ENCODE assay signal across 25 cellular contexts in the genomic region with DNA sequence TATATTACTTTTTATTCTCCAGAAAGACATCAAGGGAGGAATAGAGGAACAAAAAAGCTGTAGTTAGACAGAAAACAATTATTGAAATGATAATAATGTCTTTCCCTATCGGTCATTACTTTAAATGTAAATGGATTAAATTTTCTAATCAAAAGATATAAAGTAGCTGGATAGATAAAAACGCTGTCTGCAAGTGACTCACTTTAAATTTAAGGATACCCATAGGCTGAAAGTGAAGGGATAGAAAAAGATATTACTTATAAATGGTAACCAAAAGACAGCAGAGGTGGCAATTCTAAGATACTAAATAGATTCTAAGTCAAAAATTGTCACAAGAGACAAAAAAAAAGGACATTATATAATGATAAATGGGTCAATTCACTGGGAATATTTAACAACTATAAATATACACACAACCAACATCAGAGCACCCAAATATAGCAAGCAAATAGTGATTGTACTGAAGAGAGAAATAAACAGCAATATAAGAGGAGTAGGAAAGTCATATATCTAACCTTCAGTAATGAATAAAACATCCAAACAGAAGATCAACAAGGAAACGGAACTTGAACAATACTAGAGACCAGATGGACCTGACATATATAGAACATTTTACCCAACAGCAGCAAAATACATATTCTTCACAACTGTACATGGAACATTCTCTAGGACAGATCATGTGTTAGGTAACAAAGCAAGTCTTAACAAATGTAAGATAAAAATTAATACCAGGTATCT.
"Had no signal": no experiment of that assay in that cellular context is flagged by ENCODE, and none has a peak within 500 bp of the region (broad histone marks: within the 10 kb centered on the region; RNA-seq: fewer than 3 reads in every experiment).

No MANE protein-coding gene starts in this region.

- H2AFZ ChIP-seq: neural progenitor cell, parathyroid adenoma had no signal

- H3K4me3 ChIP-seq: neural progenitor cell, ovary, psoas muscle, right lobe of liver, sigmoid colon, tibial artery, transverse colon, upper lobe of right lung, vagina had no signal

- H3K4me2 ChIP-seq: neural progenitor cell had no signal

- DNase-seq: naive thymus-derived CD4-positive, alpha-beta T cell; natural killer cell; occipital lobe; ovary; posterior cingulate gyrus; psoas muscle; right cardiac atrium; right lobe of liver; sigmoid colon; small intestine; stimulated activated CD4-positive, alpha-beta T cell treated with anti-CD3 and anti-CD28 coated beads, Interleukin-15, amount 100 ng/mL, for 24 hours; stimulated activated CD4-positive, alpha-beta T cell treated with anti-CD3 and anti-CD28 coated beads, Interleukin-2, amount 100 ng/mL, for 24 hours; stimulated activated CD4-positive, alpha-beta T cell treated with anti-CD3 and anti-CD28 coated beads, Interleukin-2, amount 100 ng/mL, for 48 hours; stimulated activated CD4-positive, alpha-beta T cell treated with anti-CD3 and anti-CD28 coated beads, Interleukin-4, amount 100 ng/mL, for 4 hours; stimulated activated CD8-positive, alpha-beta memory T cell treated with anti-CD3 and anti-CD28 coated beads, Interleukin-4, amount 100 ng/mL, for 48 hours; stimulated activated naive CD4-positive, alpha-beta T cell; stimulated activated naive CD8-positive, alpha-beta T cell treated with anti-CD3 and anti-CD28 coated beads, Interleukin-15, amount 100 ng/mL, for 72 hours; stimulated activated naive CD8-positive, alpha-beta T cell treated with anti-CD3 and anti-CD28 coated beads, Interleukin-15, Interleukin-2, amounts not matched to agents 100 U/mL and 50 U/mL, for 24 hours; tibial artery; transverse colon; upper lobe of right lung had no signal

- H3K79me2 ChIP-seq: parathyroid adenoma had no signal

- H3K4me1 ChIP-seq: neural progenitor cell, parathyroid adenoma, psoas muscle, right lobe of liver, sigmoid colon, tibial artery, transverse colon, upper lobe of right lung, vagina had no signal

- ATAC-seq: naive thymus-derived CD4-positive, alpha-beta T cell; natural killer cell; psoas muscle; right cardiac atrium; right lobe of liver; stimulated activated memory B cell treated with anti-CD40 and anti-IgM and Interleukin-4, amounts not matched to agents 10 μg/mL and 1 μg/mL and 100 μg/mL, for 72 hours; stimulated activated naive CD8-positive, alpha-beta T cell treated with anti-CD3 and anti-CD28 coated beads, Interleukin-15, amount 100 ng/mL, for 72 hours; stimulated activated naive CD8-positive, alpha-beta T cell treated with anti-CD3 and anti-CD28 coated beads, Interleukin-15, Interleukin-2, amounts not matched to agents 100 U/mL and 50 U/mL, for 24 hours; upper lobe of right lung had no signal

- H3K9me3 ChIP-seq: ovary, right lobe of liver, sigmoid colon, transverse colon, upper lobe of right lung, vagina had no signal

- H3K9ac ChIP-seq: neural progenitor cell, parathyroid adenoma had no signal

- H3K27me3 ChIP-seq: neural progenitor cell, ovary, right lobe of liver, sigmoid colon, tibial artery, transverse colon, upper lobe of right lung, vagina had no signal

- H3K27ac ChIP-seq: ovary, parathyroid adenoma, psoas muscle, right lobe of liver, sigmoid colon, tibial artery, transverse colon, upper lobe of right lung, vagina had no signal

- H3K36me3 ChIP-seq: ovary, right lobe of liver, sigmoid colon, tibial artery, transverse colon, upper lobe of right lung, vagina had no signal
